In the genomic region with DNA sequence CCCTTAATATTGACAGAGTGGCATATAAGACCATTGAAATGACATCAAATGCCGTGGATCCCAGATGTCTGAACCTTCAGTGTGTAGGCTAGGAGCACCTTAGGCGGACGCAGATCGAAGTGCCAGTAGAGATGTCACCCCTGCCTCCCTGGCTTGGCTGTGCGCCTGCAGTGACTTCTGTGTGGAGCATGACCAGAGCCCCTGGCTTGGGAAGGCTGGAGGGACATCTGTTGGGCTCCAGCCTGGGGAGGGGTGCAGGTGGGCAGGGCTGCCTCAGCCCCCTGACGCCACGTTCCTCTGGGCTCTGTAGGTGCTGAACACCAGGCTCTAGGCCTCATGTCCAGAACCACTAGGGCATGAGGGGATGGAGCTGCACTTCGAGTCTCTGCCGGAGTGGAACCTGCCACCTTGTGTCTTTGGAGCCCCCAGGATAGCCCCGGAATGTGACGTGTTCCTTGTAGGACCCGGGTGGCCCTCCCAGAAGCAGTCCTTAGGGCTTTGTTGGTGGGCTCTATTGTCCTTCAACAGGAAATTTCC, we compare ENCODE assay signal across 18 cellular contexts.
DNase-seq lines count a peak whose midpoint lies in the region; ATAC-seq and TF ChIP-seq lines count a peak whose summit lies in the region.
"Had no signal": no experiment of that assay in that cellular context is flagged by ENCODE, and none has a peak within 500 bp of the region (broad histone marks: within the 10 kb centered on the region; RNA-seq: fewer than 3 reads in every experiment).

No MANE protein-coding gene starts in this region.

- DNase-seq in H7 = peak; percentile 22
- peak; percentile 75 for DNase-seq in esophagus muscularis mucosa (ENCODE audit: extremely low spot score)
- peak; percentile 73 for DNase-seq in posterior vena cava (ENCODE audit: low spot score)
- DNase-seq in activated T-cell treated with anti-CD3 and anti-CD28 coated beads, Interleukin-2, amount 50 U/mL, for 1 hour = no peak
- no peak for DNase-seq in OCI-LY7 (ENCODE audit: low spot score)
- DNase-seq in KBM-7 = no peak
- DNase-seq: Caco-2; CD4-positive, CD25-positive, alpha-beta regulatory T cell; DMS153; DND-41; GM23248; H9 had no signal

- WGBS in esophagus muscularis mucosa = 96% methylated on average over 7 of the region's 12 CpGs

- H3K9me2 ChIP-seq in OCI-LY7 (ENCODE audit: insufficient read depth, low read length) = no peaks in the 10 kb centered on the region

- no TSS peak for BruUV-seq in OCI-LY7 (replicated peaks; lab: Mats Ljungman, UMichigan)

- H3K4me3 ChIP-seq in H7 (ENCODE audit: insufficient read depth, low read depth, low read length) (no peak overlapping the region), esophagus muscularis mucosa (no peak overlapping the region), OCI-LY7 (ENCODE audit: low read depth, low read length, poor library complexity, severe bottlenecking) (no peak overlapping the region)
- H3K4me3 ChIP-seq: BLaER1, GM23248 had no signal

- H3K36me3 Mint-ChIP-seq in activated T-helper 17 cell treated with anti-CD3 and anti-CD28 coated beads, Interleukin-2, amount 50 U/mL, for 72 hours (ENCODE audit: low read depth) = peaks cover 46% of the 10 kb centered on the region

- TF ChIP-seq EP300 in esophagus muscularis mucosa (IDR thresholded peaks at IDR 0.05) = no peak

- H3K27me3 ChIP-seq in H7 (ENCODE audit: control insufficient read depth, insufficient read depth, low read length) = no peaks in the 10 kb centered on the region
- no peaks in the 10 kb centered on the region for H3K27me3 ChIP-seq in esophagus muscularis mucosa
- H3K27me3 ChIP-seq: BLaER1 had no signal

- TF ChIP-seq POLR2A in esophagus muscularis mucosa (IDR thresholded peaks at IDR 0.05; ENCODE audit: low read depth) = no peak

- no peak for ATAC-seq in activated T-helper 17 cell treated with anti-CD3 and anti-CD28 coated beads, Interleukin-2, amount 50 U/mL, for 72 hours (replicated peaks)
- ATAC-seq: CD8-positive, alpha-beta T cell; HCT116 had no signal

- no peaks in the 10 kb centered on the region for H3K79me2 ChIP-seq in OCI-LY7 (ENCODE audit: insufficient read depth, low read depth, low read length)

- POLR2A ChIA-PET in OCI-LY7 (lab: Charles Lee) = no interaction called here

- intact Hi-C loops in esophagus muscularis mucosa (cut with DNase I) = no loop called here
- intact Hi-C loops in posterior vena cava (cut with DNase I) = no loop called here
- intact Hi-C loops in OCI-LY7 (cut with micrococcal nuclease; ENCODE audit: unreplicated experiment) = no loop called here

- no peaks in the 10 kb centered on the region for H3K4me1 Mint-ChIP-seq in activated T-helper 17 cell treated with anti-CD3 and anti-CD28 coated beads, Interleukin-2, amount 50 U/mL, for 72 hours
- H3K4me1 Mint-ChIP-seq: B cell had no signal

- H4K20me1 ChIP-seq in OCI-LY7 (ENCODE audit: insufficient read depth, low read length) = no peaks in the 10 kb centered on the region

- in situ Hi-C loops in KBM-7 (cut with MboI; ENCODE audit: low pct_unique_long_range_greater_than_20kb, low sequenced_read_pairs) = no loop called here

- H3K9me3 ChIP-seq in esophagus muscularis mucosa (no peaks in the 10 kb centered on the region), OCI-LY7 (ENCODE audit: low read length) (no peaks in the 10 kb centered on the region)
- H3K9me3 ChIP-seq: BLaER1, Caco-2 had no signal

- H3K36me3 ChIP-seq in H7 (replicated peaks; ENCODE audit: control insufficient read depth, insufficient read depth, low read length) (no peaks in the 10 kb centered on the region; the same call in 1 of the 2 replicates), esophagus muscularis mucosa (peaks cover 66 to 84% (median 72%) of the 10 kb centered on the region in 4 donors), OCI-LY7 (ENCODE audit: insufficient read depth, low read length) (no peaks in the 10 kb centered on the region)

- TF ChIP-seq CTCF in esophagus muscularis mucosa (IDR thresholded peaks at IDR 0.05) = no peak
- TF ChIP-seq CTCF in OCI-LY7 (conservative IDR thresholded peaks at IDR 0.05; ENCODE audit: low read length) = no peak

- no peaks in the 10 kb centered on the region for H3K9me3 Mint-ChIP-seq in activated T-helper 17 cell treated with anti-CD3 and anti-CD28 coated beads, Interleukin-2, amount 50 U/mL, for 72 hours
- H3K9me3 Mint-ChIP-seq: CD4-positive, CD25-positive, alpha-beta regulatory T cell; CD8-positive, alpha-beta T cell; H9 had no signal

- no peak overlapping the region for H2AFZ ChIP-seq in OCI-LY7 (ENCODE audit: low read length)
- H2AFZ ChIP-seq: GM23248 had no signal

- H3K4me1 ChIP-seq in esophagus muscularis mucosa = no peaks in the 10 kb centered on the region
- H3K4me1 ChIP-seq in OCI-LY7 (ENCODE audit: insufficient read depth, low read length, poor library complexity, severe bottlenecking) = no peaks in the 10 kb centered on the region
- H3K4me1 ChIP-seq: BLaER1, Caco-2 had no signal

- H3K27ac ChIP-seq in esophagus muscularis mucosa (replicated peaks in 1 of 4) = no peak overlapping the region
- H3K27ac ChIP-seq in OCI-LY7 (ENCODE audit: low read depth, low read length, poor library complexity, severe bottlenecking) = no peak overlapping the region
- H3K27ac ChIP-seq: BLaER1, C4-2B, GM23248 had no signal

- CTCF ChIA-PET in OCI-LY7 (lab: Charles Lee; ENCODE audit: unreplicated experiment) = no interaction called here

- H3K4me3 Mint-ChIP-seq in activated T-helper 17 cell treated with anti-CD3 and anti-CD28 coated beads, Interleukin-2, amount 50 U/mL, for 72 hours = no peak overlapping the region
- H3K4me3 Mint-ChIP-seq: B cell; CD4-positive, CD25-positive, alpha-beta regulatory T cell; CD8-positive, alpha-beta T cell; H9 had no signal

- peak overlapping the region; percentile 17 for H3K27ac Mint-ChIP-seq in activated T-helper 17 cell treated with anti-CD3 and anti-CD28 coated beads, Interleukin-2, amount 50 U/mL, for 72 hours
- H3K27ac Mint-ChIP-seq: B cell; CD4-positive, CD25-positive, alpha-beta regulatory T cell; CD8-positive, alpha-beta T cell; H9 had no signal

- H3K27me3 Mint-ChIP-seq in activated T-helper 17 cell treated with anti-CD3 and anti-CD28 coated beads, Interleukin-2, amount 50 U/mL, for 72 hours = no peaks in the 10 kb centered on the region
- H3K27me3 Mint-ChIP-seq: B cell; CD4-positive, CD25-positive, alpha-beta regulatory T cell had no signal

- no peak overlapping the region for H3K4me2 ChIP-seq in OCI-LY7 (ENCODE audit: low read length)
- H3K4me2 ChIP-seq: BLaER1 had no signal

Comparison
In these comparisons a context has a peak if more than half of its experiments do, and no peak if none do; other contexts are left out.
1. DNase-seq: peak in H7 (single experiment), esophagus muscularis mucosa (single experiment) and posterior vena cava (single experiment); none in activated T-cell treated with anti-CD3 and anti-CD28 coated beads, Interleukin-2, amount 50 U/mL, for 1 hour (single experiment), OCI-LY7 (single experiment) and KBM-7 (single experiment).